ENCODE assay signal across 10 cellular contexts in genomic region chr13:43129021-43129420, GRCh38.
"Had no signal": no experiment of that assay in that cellular context is flagged by ENCODE, and none has a peak within 500 bp of the region (broad histone marks: within the 10 kb centered on the region; RNA-seq: fewer than 3 reads in every experiment).

No MANE protein-coding gene starts in this region.

- H3K36me3 Mint-ChIP-seq: neural progenitor cell, WTC11 had no signal

- H3K9me3 Mint-ChIP-seq: activated CD4-positive, alpha-beta T cell treated with anti-CD3 and anti-CD28 coated beads, Interleukin-2, amount 10 ng/mL, durations not matched to agents 24 days and 14 days; activated naive CD4-positive, alpha-beta T cell treated with anti-CD3 and anti-CD28 coated beads for 36 hours; neural progenitor cell; WTC11 had no signal

- ATAC-seq: gastrocnemius medialis, WTC11 had no signal

- DNase-seq: activated CD4-positive, alpha-beta T cell treated with anti-CD3 and anti-CD28 coated beads, Interleukin-2, amount 10 ng/mL, durations not matched to agents 24 days and 14 days; activated naive CD4-positive, alpha-beta T cell treated with anti-CD3 and anti-CD28 coated beads for 36 hours; central memory CD4-positive, alpha-beta T cell; cortex of kidney; effector CD8-positive, alpha-beta T cell; gastrocnemius medialis; stomach had no signal

- H3K4me3 Mint-ChIP-seq: activated CD4-positive, alpha-beta T cell treated with anti-CD3 and anti-CD28 coated beads, Interleukin-2, amount 10 ng/mL, durations not matched to agents 24 days and 14 days; activated naive CD4-positive, alpha-beta T cell treated with anti-CD3 and anti-CD28 coated beads for 36 hours; neural progenitor cell; WTC11 had no signal

- H2AFZ ChIP-seq: neural progenitor cell had no signal

- H3K4me1 ChIP-seq: uterus had no signal

- H3K9me3 ChIP-seq: gastrocnemius medialis, stomach, uterus had no signal

- H3K4me2 ChIP-seq: neural progenitor cell had no signal

- H3K9ac ChIP-seq: neural progenitor cell had no signal

- H3K27me3 ChIP-seq: gastrocnemius medialis, neural progenitor cell, uterus had no signal

- H3K36me3 ChIP-seq: gastrocnemius medialis, neural progenitor cell, stomach, uterus had no signal

- H3K4me3 ChIP-seq: neural progenitor cell, stomach, uterus had no signal

- H3K27ac ChIP-seq: gastrocnemius medialis, neural progenitor cell, stomach, uterus had no signal

- H3K27ac Mint-ChIP-seq: activated CD4-positive, alpha-beta T cell treated with anti-CD3 and anti-CD28 coated beads, Interleukin-2, amount 10 ng/mL, durations not matched to agents 24 days and 14 days; activated naive CD4-positive, alpha-beta T cell treated with anti-CD3 and anti-CD28 coated beads for 36 hours; WTC11 had no signal
